ENCODE assay signal across 15 cellular contexts in the genomic region with DNA sequence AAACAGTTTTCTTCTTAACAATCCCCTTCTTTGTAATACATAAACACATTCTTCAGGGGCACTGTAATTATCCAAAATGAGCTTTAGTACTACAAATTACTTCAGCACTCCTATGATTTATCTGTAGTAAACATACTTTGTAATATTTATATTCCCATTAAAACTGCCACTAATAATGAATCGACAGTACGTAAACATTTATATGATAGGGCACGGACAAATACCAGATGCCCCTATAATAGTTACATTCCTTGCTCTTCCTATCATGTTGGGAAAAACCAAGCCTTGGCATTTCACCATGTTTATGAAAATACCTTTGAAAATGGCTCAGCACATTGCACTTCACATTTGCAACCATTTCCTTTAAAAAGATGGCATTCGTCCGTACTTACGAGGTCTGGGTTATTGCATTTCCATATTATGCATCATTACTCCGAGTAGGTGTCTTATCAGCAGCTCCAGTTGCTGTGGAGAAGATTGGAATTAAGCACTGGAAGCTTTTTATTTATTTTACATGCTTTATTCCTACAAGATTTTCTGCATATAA.
"Had no signal": no experiment of that assay in that cellular context is flagged by ENCODE, and none has a peak within 500 bp of the region (broad histone marks: within the 10 kb centered on the region; RNA-seq: fewer than 3 reads in every experiment).

No MANE protein-coding gene starts in this region.

- H3K36me3 ChIP-seq: adrenal gland, upper lobe of right lung, WERI-Rb-1 had no signal

- H3K4me3 ChIP-seq: adrenal gland, upper lobe of right lung had no signal

- H3K27ac ChIP-seq: adrenal gland, foreskin keratinocyte, upper lobe of right lung, WERI-Rb-1 had no signal

- DNase-seq: activated CD4-positive, alpha-beta memory T cell treated with anti-CD3 and anti-CD28 coated beads for 36 hours; activated CD4-positive, alpha-beta T cell treated with anti-CD3 and anti-CD28 coated beads for 36 hours; activated effector memory CD4-positive, alpha-beta T cell treated with Interleukin-2 at 50 U/mL for 16 hours; activated T-cell treated with anti-CD3 and anti-CD28 coated beads, Interleukin-2, amount 50 U/mL, for 24 hours; adrenal gland; caudate nucleus; foreskin keratinocyte; head of caudate nucleus; immature natural killer cell; nephron progenitor cell; stimulated activated CD4-positive, alpha-beta T cell treated with anti-CD3 and anti-CD28 coated beads, Interleukin-1b, Interleukin-23, amount 100 ng/mL, for 48 hours; stimulated activated naive CD8-positive, alpha-beta T cell treated with anti-CD3 and anti-CD28 coated beads, Interleukin-15, amount 100 ng/mL, for 72 hours; upper lobe of right lung; WERI-Rb-1 had no signal

- H3K4me1 ChIP-seq: adrenal gland, foreskin keratinocyte, upper lobe of right lung had no signal

- H3K27me3 ChIP-seq: adrenal gland, foreskin keratinocyte, upper lobe of right lung had no signal

- H3K9me3 ChIP-seq: adrenal gland, upper lobe of right lung had no signal

- ATAC-seq: activated CD4-positive, alpha-beta T cell treated with anti-CD3 and anti-CD28 coated beads for 36 hours; foreskin keratinocyte; sciatic nerve; stimulated activated naive CD8-positive, alpha-beta T cell treated with anti-CD3 and anti-CD28 coated beads, Interleukin-15, amount 100 ng/mL, for 72 hours; upper lobe of right lung had no signal
